In genomic region chr22:44284711-44285110, GRCh38 we compare ENCODE assay signal across 32 cellular contexts. TPM values are rescaled to one million over a fixed set of nuclear protein-coding genes. Genes with fewer than 3 reads are reported as not detected.
"Had no signal": no experiment of that assay in that cellular context is flagged by ENCODE, and none has a peak within 500 bp of the region (broad histone marks: within the 10 kb centered on the region; RNA-seq: fewer than 3 reads in every experiment).

No MANE protein-coding gene starts in this region.

- H3K4me3 Mint-ChIP-seq: activated B cell treated with CpG ODN at 0.5 μM for 24 hours; activated CD8-positive, alpha-beta T cell treated with anti-CD3 and anti-CD28 coated beads for 36 hours; activated T-cell treated with anti-CD3 and anti-CD28 coated beads, Interleukin-2, amount 50 U/mL, for 4 hours; activated T-helper 17 cell treated with anti-CD3 and anti-CD28 coated beads, Interleukin-2, amount 50 U/mL, for 72 hours; central memory CD8-positive, alpha-beta T cell; dendritic cell treated with granulocyte-macrophage colony-stimulating factor and Interleukin-4, amounts not matched to agents 40 ng/mL and 50 ng/mL, for 4 days; effector memory CD8-positive, alpha-beta T cell; T-helper 17 cell; T-helper 2 cell treated with Interferon-gamma antibody and Interleukin-4, amounts not matched to agents 5 μg/mL and 100 μg/mL, for 36 hours had no signal

- H3K4me3 ChIP-seq: ascending aorta, breast epithelium, coronary artery, dorsolateral prefrontal cortex, esophagus muscularis mucosa, gastroesophageal sphincter had no signal

- H3K36me3 ChIP-seq: ascending aorta, breast epithelium, gastroesophageal sphincter, WERI-Rb-1 had no signal

- H3K27me3 ChIP-seq: ascending aorta, esophagus muscularis mucosa had no signal

- H3K27me3 Mint-ChIP-seq: activated CD8-positive, alpha-beta T cell treated with anti-CD3 and anti-CD28 coated beads for 36 hours had no signal

- H3K9me3 Mint-ChIP-seq: activated B cell treated with CpG ODN at 0.5 μM for 24 hours; activated CD8-positive, alpha-beta T cell treated with anti-CD3 and anti-CD28 coated beads for 36 hours; activated T-cell treated with anti-CD3 and anti-CD28 coated beads, Interleukin-2, amount 50 U/mL, for 4 hours; activated T-helper 17 cell treated with anti-CD3 and anti-CD28 coated beads, Interleukin-2, amount 50 U/mL, for 72 hours; central memory CD8-positive, alpha-beta T cell; dendritic cell treated with granulocyte-macrophage colony-stimulating factor and Interleukin-4, amounts not matched to agents 40 ng/mL and 50 ng/mL, for 4 days; effector memory CD8-positive, alpha-beta T cell; T-helper 2 cell treated with Interferon-gamma antibody and Interleukin-4, amounts not matched to agents 5 μg/mL and 100 μg/mL, for 36 hours had no signal

- H3K4me1 ChIP-seq: ascending aorta, breast epithelium, foreskin keratinocyte, gastroesophageal sphincter had no signal

- DNase-seq: activated B cell treated with CpG ODN at 0.5 μM for 24 hours; activated CD4-positive, alpha-beta T cell treated with anti-CD3 and anti-CD28 coated beads for 48 hours; activated CD4-positive, alpha-beta T cell treated with anti-CD3 and anti-CD28 coated beads, Interleukin-2, amount 50 U/mL, for 1 hour; activated CD4-positive, alpha-beta T cell treated with anti-CD3 and anti-CD28 coated beads, Interleukin-2, amount 50 U/mL, for 48 hours; activated CD8-positive, alpha-beta memory T cell treated with anti-CD3 and anti-CD28 coated beads for 24 hours; activated CD8-positive, alpha-beta T cell treated with anti-CD3 and anti-CD28 coated beads for 36 hours; activated effector memory CD4-positive, alpha-beta T cell treated with Interleukin-2 at 50 U/mL for 16 hours; activated gamma-delta T cell treated with Interleukin-2 at 50 U/mL for 16 hours; activated naive CD4-positive, alpha-beta T cell treated with anti-CD3 and anti-CD28 coated beads, Interleukin-2, amount 50 U/mL, for 16 hours; activated naive CD4-positive, alpha-beta T cell treated with Interleukin-2 at 50 U/mL for 16 hours; activated T-cell treated with anti-CD3 and anti-CD28 coated beads, Interleukin-2, amount 50 U/mL, for 4 hours; dorsolateral prefrontal cortex; effector memory CD8-positive, alpha-beta T cell; erythroblast; foreskin keratinocyte; head of caudate nucleus; hypothalamus; T-helper 1 cell; T-helper 17 cell; T1000; WERI-Rb-1 had no signal

- H3K4me1 Mint-ChIP-seq: activated B cell treated with CpG ODN at 0.5 μM for 24 hours; activated T-helper 17 cell treated with anti-CD3 and anti-CD28 coated beads, Interleukin-2, amount 50 U/mL, for 72 hours; central memory CD8-positive, alpha-beta T cell had no signal

- ATAC-seq: activated CD4-positive, CD25-positive, alpha-beta regulatory T cell treated with anti-CD3 and anti-CD28 coated beads, Interleukin-2, amount 50 U/mL, for 24 hours; activated CD8-positive, alpha-beta T cell treated with anti-CD3 and anti-CD28 coated beads for 36 hours; activated T-cell treated with anti-CD3 and anti-CD28 coated beads, Interleukin-2, amount 50 U/mL, for 4 hours; activated T-helper 17 cell treated with anti-CD3 and anti-CD28 coated beads, Interleukin-2, amount 50 U/mL, for 72 hours; effector memory CD8-positive, alpha-beta T cell; foreskin keratinocyte; gastroesophageal sphincter; T-helper 17 cell had no signal

- H3K27ac Mint-ChIP-seq: activated B cell treated with CpG ODN at 0.5 μM for 24 hours; activated CD8-positive, alpha-beta T cell treated with anti-CD3 and anti-CD28 coated beads for 36 hours; activated T-helper 17 cell treated with anti-CD3 and anti-CD28 coated beads, Interleukin-2, amount 50 U/mL, for 72 hours; dendritic cell treated with granulocyte-macrophage colony-stimulating factor and Interleukin-4, amounts not matched to agents 40 ng/mL and 50 ng/mL, for 4 days; effector memory CD8-positive, alpha-beta T cell; T-helper 17 cell; T-helper 2 cell treated with Interferon-gamma antibody and Interleukin-4, amounts not matched to agents 5 μg/mL and 100 μg/mL, for 36 hours had no signal

- H3K27ac ChIP-seq: ascending aorta, breast epithelium, coronary artery, dorsolateral prefrontal cortex, esophagus muscularis mucosa, foreskin keratinocyte, gastroesophageal sphincter, WERI-Rb-1 had no signal

- H3K36me3 Mint-ChIP-seq: brain had no signal

- H3K9me3 ChIP-seq: ascending aorta, breast epithelium, esophagus muscularis mucosa, gastroesophageal sphincter had no signal

RNA-seq across cellular contexts. Expression of gene SHISAL1, which starts 28.0 kb away (rescaled TPM):
- total RNA-seq: activated B cell treated with CpG ODN at 0.5 μM for 24 hours; activated CD8-positive, alpha-beta T cell treated with anti-CD3 and anti-CD28 coated beads for 36 hours; activated T-cell treated with anti-CD3 and anti-CD28 coated beads, Interleukin-2, amount 50 U/mL, for 4 hours; activated T-helper 17 cell treated with anti-CD3 and anti-CD28 coated beads, Interleukin-2, amount 50 U/mL, for 72 hours; foreskin keratinocyte; T-helper 17 cell had no signal
